30 cellular contexts compared by ENCODE assay signal in genomic region chr21:44759628-44760285, GRCh38. TPM values are rescaled to one million over a fixed set of nuclear protein-coding genes. Genes with fewer than 3 reads are reported as not detected.
"Had no signal": no experiment of that assay in that cellular context is flagged by ENCODE, and none has a peak within 500 bp of the region (broad histone marks: within the 10 kb centered on the region; RNA-seq: fewer than 3 reads in every experiment).

No MANE protein-coding gene starts in this region.

- H2AFZ ChIP-seq: neural progenitor cell had no signal

- H3K36me3 Mint-ChIP-seq: activated naive CD4-positive, alpha-beta T cell treated with anti-CD3 and anti-CD28 coated beads, Interleukin-2, amount 50 U/mL, for 24 hours; neural progenitor cell had no signal

- H3K4me1 ChIP-seq: gastrocnemius medialis, lower lobe of right lung, neural progenitor cell, psoas muscle, right atrium auricular region, tibial nerve, uterus had no signal

- H3K4me3 Mint-ChIP-seq: activated B cell treated with CpG ODN at 0.5 μM for 24 hours; activated CD4-positive, alpha-beta T cell treated with anti-CD3 and anti-CD28 coated beads for 36 hours; activated naive CD4-positive, alpha-beta T cell treated with anti-CD3 and anti-CD28 coated beads, Interleukin-2, amount 50 U/mL, for 24 hours; activated T-cell treated with anti-CD3 and anti-CD28 coated beads, Interleukin-2, amount 50 U/mL, for 72 hours; central memory CD8-positive, alpha-beta T cell; effector memory CD8-positive, alpha-beta T cell; neural progenitor cell; stimulated activated naive CD8-positive, alpha-beta T cell treated with anti-CD3 and anti-CD28 coated beads, Interleukin-15, Interleukin-2, amounts not matched to agents 100 ng/mL and 50 ng/mL, for 24 hours had no signal

- DNase-seq: activated B cell treated with CpG ODN at 0.5 μM for 24 hours; activated CD4-positive, alpha-beta T cell treated with anti-CD3 and anti-CD28 coated beads for 36 hours; activated CD4-positive, alpha-beta T cell treated with anti-CD3 and anti-CD28 coated beads, Interleukin-2, amount 50 U/mL, for 4 hours; activated CD8-positive, alpha-beta memory T cell treated with anti-CD3 and anti-CD28 coated beads, Interleukin-2, amount 50 U/mL, for 48 hours; activated gamma-delta T cell; activated T-cell treated with anti-CD3 and anti-CD28 coated beads, Interleukin-2, amount 50 U/mL, for 72 hours; effector memory CD8-positive, alpha-beta T cell; esophagus squamous epithelium; gastrocnemius medialis; hypothalamus; left colon; lower lobe of right lung; mesendoderm; naive B cell; ovary; psoas muscle; stimulated activated CD4-positive, alpha-beta T cell treated with anti-CD3 and anti-CD28 coated beads, Interleukin-1b, Interleukin-23, amount 100 ng/mL, for 48 hours; T-helper 9 cell; uterus had no signal

- H3K4me2 ChIP-seq: neural progenitor cell had no signal

- H3K27me3 Mint-ChIP-seq: activated B cell treated with CpG ODN at 0.5 μM for 24 hours; activated CD4-positive, alpha-beta T cell treated with anti-CD3 and anti-CD28 coated beads for 36 hours; activated naive CD4-positive, alpha-beta T cell treated with anti-CD3 and anti-CD28 coated beads, Interleukin-2, amount 50 U/mL, for 24 hours; central memory CD8-positive, alpha-beta T cell; effector memory CD8-positive, alpha-beta T cell; naive B cell; stimulated activated naive CD8-positive, alpha-beta T cell treated with anti-CD3 and anti-CD28 coated beads, Interleukin-15, Interleukin-2, amounts not matched to agents 100 ng/mL and 50 ng/mL, for 24 hours had no signal

- ATAC-seq: activated CD4-positive, alpha-beta T cell treated with anti-CD3 and anti-CD28 coated beads for 36 hours; activated T-cell treated with anti-CD3 and anti-CD28 coated beads, Interleukin-2, amount 50 U/mL, for 72 hours; effector memory CD8-positive, alpha-beta T cell; gastrocnemius medialis; left colon; psoas muscle had no signal

- H3K4me1 Mint-ChIP-seq: activated B cell treated with CpG ODN at 0.5 μM for 24 hours had no signal

- H3K27ac ChIP-seq: dorsolateral prefrontal cortex, esophagus squamous epithelium, gastrocnemius medialis, lower lobe of right lung, neural progenitor cell, ovary, psoas muscle, right atrium auricular region, tibial nerve, uterus had no signal

- H3K9me3 ChIP-seq: esophagus squamous epithelium, gastrocnemius medialis, lower lobe of right lung, ovary, psoas muscle, uterus had no signal

- H3K27me3 ChIP-seq: dorsolateral prefrontal cortex, gastrocnemius medialis, neural progenitor cell, ovary, right atrium auricular region, tibial nerve, uterus had no signal

- H3K36me3 ChIP-seq: esophagus squamous epithelium, gastrocnemius medialis, lower lobe of right lung, neural progenitor cell, ovary, right atrium auricular region, tibial nerve, uterus had no signal

- H3K27ac Mint-ChIP-seq: activated B cell treated with CpG ODN at 0.5 μM for 24 hours; activated CD4-positive, alpha-beta T cell treated with anti-CD3 and anti-CD28 coated beads for 36 hours; activated naive CD4-positive, alpha-beta T cell treated with anti-CD3 and anti-CD28 coated beads, Interleukin-2, amount 50 U/mL, for 24 hours; activated T-cell treated with anti-CD3 and anti-CD28 coated beads, Interleukin-2, amount 50 U/mL, for 72 hours; naive B cell; neural progenitor cell; stimulated activated naive CD8-positive, alpha-beta T cell treated with anti-CD3 and anti-CD28 coated beads, Interleukin-15, Interleukin-2, amounts not matched to agents 100 ng/mL and 50 ng/mL, for 24 hours had no signal

- H3K9me3 Mint-ChIP-seq: activated B cell treated with CpG ODN at 0.5 μM for 24 hours; activated naive CD4-positive, alpha-beta T cell treated with anti-CD3 and anti-CD28 coated beads, Interleukin-2, amount 50 U/mL, for 24 hours; activated T-cell treated with anti-CD3 and anti-CD28 coated beads, Interleukin-2, amount 50 U/mL, for 72 hours; central memory CD8-positive, alpha-beta T cell; effector memory CD8-positive, alpha-beta T cell; stimulated activated naive CD8-positive, alpha-beta T cell treated with anti-CD3 and anti-CD28 coated beads, Interleukin-15, Interleukin-2, amounts not matched to agents 100 ng/mL and 50 ng/mL, for 24 hours had no signal

- H3K4me3 ChIP-seq: dorsolateral prefrontal cortex, esophagus squamous epithelium, gastrocnemius medialis, lower lobe of right lung, neural progenitor cell, ovary, psoas muscle, right atrium auricular region, tibial nerve, uterus had no signal

RNA-seq across cellular contexts. Expression of gene TSPEAR, which starts 48.4 kb away (rescaled TPM):
- total RNA-seq: activated B cell treated with CpG ODN at 0.5 μM for 24 hours; activated CD4-positive, alpha-beta T cell treated with anti-CD3 and anti-CD28 coated beads for 36 hours; activated CD8-positive, alpha-beta memory T cell treated with anti-CD3 and anti-CD28 coated beads for 36 hours; activated T-cell treated with anti-CD3 and anti-CD28 coated beads, Interleukin-2, amount 50 U/mL, for 72 hours; astrocyte; esophagus squamous epithelium; gastrocnemius medialis; psoas muscle; right atrium auricular region; skeletal muscle tissue; T-helper 1 cell treated with Interleukin-12 subunit alpha and Interleukin-12 subunit beta and Interleukin-4 antibody, amounts not matched to agents 30 ng/mL and 1 ng/mL, for 36 hours; tibial nerve had no signal
- polyA plus RNA-seq: psoas muscle had no signal
